Comparison of ENCODE assay signal across 1 cellular context in the genomic region with DNA sequence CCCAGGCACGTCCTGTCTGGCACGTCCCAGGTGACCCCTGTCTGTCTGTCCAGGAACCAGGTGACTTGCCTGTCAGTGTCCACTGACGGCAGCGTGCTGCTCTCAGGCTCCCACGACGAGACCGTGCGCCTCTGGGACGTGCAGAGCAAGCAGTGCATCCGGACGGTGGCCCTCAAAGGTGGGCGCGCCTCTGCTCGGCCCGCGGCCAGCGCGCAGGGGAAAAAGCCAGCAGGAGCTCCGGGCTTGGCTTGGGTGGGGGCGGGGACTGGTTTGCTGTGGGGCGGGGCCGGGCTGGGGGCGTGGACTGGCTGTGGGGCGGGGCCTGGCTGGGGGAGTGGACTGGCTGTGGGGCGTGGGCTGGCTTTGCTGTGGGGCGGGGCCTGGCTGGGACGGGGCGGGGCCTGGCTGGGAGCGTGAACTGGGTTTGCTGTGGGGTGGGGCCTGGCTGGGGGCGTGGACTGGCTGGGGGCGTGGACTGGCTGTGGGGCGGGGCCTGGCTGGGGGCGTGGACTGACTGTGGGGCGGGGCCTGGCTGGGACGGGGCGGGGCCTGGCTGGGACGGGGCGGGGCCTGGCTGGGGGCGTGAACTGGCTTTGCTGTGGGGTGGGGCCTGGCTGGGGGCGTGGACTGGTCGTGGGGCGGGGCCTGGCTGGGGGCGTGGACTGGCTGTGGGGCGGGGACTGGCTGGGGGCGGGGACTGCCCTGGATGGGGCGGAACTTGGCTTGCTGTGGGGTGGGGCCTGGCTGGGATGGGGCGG.
TF ChIP-seq lines count a peak whose summit lies in the region.

No MANE protein-coding gene starts in this region.

TF ChIP-seq in GM12878, 131 proteins besides CTCF, POLR2A, EP300 and RAD21:
- TF ChIP-seq, protein P1, sequence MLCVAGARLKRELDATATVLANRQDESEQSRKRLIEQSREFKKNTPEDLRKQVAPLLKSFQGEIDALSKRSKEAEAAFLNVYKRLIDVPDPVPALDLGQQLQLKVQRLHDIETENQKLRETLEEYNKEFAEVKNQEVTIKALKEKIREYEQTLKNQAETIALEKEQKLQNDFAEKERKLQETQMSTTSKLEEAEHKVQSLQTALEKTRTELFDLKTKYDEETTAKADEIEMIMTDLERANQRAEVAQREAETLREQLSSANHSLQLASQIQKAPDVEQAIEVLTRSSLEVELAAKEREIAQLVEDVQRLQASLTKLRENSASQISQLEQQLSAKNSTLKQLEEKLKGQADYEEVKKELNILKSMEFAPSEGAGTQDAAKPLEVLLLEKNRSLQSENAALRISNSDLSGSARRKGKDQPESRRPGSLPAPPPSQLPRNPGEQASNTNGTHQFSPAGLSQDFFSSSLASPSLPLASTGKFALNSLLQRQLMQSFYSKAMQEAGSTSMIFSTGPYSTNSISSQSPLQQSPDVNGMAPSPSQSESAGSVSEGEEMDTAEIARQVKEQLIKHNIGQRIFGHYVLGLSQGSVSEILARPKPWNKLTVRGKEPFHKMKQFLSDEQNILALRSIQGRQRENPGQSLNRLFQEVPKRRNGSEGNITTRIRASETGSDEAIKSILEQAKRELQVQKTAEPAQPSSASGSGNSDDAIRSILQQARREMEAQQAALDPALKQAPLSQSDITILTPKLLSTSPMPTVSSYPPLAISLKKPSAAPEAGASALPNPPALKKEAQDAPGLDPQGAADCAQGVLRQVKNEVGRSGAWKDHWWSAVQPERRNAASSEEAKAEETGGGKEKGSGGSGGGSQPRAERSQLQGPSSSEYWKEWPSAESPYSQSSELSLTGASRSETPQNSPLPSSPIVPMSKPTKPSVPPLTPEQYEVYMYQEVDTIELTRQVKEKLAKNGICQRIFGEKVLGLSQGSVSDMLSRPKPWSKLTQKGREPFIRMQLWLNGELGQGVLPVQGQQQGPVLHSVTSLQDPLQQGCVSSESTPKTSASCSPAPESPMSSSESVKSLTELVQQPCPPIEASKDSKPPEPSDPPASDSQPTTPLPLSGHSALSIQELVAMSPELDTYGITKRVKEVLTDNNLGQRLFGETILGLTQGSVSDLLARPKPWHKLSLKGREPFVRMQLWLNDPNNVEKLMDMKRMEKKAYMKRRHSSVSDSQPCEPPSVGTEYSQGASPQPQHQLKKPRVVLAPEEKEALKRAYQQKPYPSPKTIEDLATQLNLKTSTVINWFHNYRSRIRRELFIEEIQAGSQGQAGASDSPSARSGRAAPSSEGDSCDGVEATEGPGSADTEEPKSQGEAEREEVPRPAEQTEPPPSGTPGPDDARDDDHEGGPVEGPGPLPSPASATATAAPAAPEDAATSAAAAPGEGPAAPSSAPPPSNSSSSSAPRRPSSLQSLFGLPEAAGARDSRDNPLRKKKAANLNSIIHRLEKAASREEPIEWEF (IDR thresholded peaks at IDR 0.05; ENCODE audit: insufficient replicate concordance, low read depth, low read length), result no peak
- TF ChIP-seq MTA3 (IDR thresholded peaks at IDR 0.05; ENCODE audit: borderline replicate concordance, low read length), result no peak
- TF ChIP-seq, protein P2, sequence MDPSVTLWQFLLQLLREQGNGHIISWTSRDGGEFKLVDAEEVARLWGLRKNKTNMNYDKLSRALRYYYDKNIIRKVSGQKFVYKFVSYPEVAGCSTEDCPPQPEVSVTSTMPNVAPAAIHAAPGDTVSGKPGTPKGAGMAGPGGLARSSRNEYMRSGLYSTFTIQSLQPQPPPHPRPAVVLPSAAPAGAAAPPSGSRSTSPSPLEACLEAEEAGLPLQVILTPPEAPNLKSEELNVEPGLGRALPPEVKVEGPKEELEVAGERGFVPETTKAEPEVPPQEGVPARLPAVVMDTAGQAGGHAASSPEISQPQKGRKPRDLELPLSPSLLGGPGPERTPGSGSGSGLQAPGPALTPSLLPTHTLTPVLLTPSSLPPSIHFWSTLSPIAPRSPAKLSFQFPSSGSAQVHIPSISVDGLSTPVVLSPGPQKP (IDR thresholded peaks at IDR 0.05; ENCODE audit: low read depth, low read length), result no peak
- no peak for TF ChIP-seq HDGF (IDR thresholded peaks at IDR 0.05)
- no peak for TF ChIP-seq MYC (IDR thresholded peaks at IDR 0.05; ENCODE audit: insufficient read depth, insufficient read length, insufficient replicate concordance, low read length, severe bottlenecking)
- TF ChIP-seq, protein P3, sequence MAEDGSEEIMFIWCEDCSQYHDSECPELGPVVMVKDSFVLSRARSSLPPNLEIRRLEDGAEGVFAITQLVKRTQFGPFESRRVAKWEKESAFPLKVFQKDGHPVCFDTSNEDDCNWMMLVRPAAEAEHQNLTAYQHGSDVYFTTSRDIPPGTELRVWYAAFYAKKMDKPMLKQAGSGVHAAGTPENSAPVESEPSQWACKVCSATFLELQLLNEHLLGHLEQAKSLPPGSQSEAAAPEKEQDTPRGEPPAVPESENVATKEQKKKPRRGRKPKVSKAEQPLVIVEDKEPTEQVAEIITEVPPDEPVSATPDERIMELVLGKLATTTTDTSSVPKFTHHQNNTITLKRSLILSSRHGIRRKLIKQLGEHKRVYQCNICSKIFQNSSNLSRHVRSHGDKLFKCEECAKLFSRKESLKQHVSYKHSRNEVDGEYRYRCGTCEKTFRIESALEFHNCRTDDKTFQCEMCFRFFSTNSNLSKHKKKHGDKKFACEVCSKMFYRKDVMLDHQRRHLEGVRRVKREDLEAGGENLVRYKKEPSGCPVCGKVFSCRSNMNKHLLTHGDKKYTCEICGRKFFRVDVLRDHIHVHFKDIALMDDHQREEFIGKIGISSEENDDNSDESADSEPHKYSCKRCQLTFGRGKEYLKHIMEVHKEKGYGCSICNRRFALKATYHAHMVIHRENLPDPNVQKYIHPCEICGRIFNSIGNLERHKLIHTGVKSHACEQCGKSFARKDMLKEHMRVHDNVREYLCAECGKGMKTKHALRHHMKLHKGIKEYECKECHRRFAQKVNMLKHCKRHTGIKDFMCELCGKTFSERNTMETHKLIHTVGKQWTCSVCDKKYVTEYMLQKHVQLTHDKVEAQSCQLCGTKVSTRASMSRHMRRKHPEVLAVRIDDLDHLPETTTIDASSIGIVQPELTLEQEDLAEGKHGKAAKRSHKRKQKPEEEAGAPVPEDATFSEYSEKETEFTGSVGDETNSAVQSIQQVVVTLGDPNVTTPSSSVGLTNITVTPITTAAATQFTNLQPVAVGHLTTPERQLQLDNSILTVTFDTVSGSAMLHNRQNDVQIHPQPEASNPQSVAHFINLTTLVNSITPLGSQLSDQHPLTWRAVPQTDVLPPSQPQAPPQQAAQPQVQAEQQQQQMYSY (CRISPR knock-in tag; IDR thresholded peaks at IDR 0.05), result no peak
- TF ChIP-seq HCFC1 (IDR thresholded peaks at IDR 0.05; ENCODE audit: low read length), result no peak
- TF ChIP-seq BHLHE40 (IDR thresholded peaks at IDR 0.05; ENCODE audit: borderline replicate concordance in 1 of 2, low read depth in 2 of 2, low read length in 1 of 2), result no peak
- TF ChIP-seq, protein P4, sequence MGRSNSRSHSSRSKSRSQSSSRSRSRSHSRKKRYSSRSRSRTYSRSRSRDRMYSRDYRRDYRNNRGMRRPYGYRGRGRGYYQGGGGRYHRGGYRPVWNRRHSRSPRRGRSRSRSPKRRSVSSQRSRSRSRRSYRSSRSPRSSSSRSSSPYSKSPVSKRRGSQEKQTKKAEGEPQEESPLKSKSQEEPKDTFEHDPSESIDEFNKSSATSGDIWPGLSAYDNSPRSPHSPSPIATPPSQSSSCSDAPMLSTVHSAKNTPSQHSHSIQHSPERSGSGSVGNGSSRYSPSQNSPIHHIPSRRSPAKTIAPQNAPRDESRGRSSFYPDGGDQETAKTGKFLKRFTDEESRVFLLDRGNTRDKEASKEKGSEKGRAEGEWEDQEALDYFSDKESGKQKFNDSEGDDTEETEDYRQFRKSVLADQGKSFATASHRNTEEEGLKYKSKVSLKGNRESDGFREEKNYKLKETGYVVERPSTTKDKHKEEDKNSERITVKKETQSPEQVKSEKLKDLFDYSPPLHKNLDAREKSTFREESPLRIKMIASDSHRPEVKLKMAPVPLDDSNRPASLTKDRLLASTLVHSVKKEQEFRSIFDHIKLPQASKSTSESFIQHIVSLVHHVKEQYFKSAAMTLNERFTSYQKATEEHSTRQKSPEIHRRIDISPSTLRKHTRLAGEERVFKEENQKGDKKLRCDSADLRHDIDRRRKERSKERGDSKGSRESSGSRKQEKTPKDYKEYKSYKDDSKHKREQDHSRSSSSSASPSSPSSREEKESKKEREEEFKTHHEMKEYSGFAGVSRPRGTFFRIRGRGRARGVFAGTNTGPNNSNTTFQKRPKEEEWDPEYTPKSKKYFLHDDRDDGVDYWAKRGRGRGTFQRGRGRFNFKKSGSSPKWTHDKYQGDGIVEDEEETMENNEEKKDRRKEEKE (IDR thresholded peaks at IDR 0.05), result no peak
- no peak for TF ChIP-seq NFYA (IDR thresholded peaks at IDR 0.05; ENCODE audit: borderline replicate concordance, low read depth, low read length)
